Comparison of ENCODE assay signal across 10 cellular contexts in the genomic region with DNA sequence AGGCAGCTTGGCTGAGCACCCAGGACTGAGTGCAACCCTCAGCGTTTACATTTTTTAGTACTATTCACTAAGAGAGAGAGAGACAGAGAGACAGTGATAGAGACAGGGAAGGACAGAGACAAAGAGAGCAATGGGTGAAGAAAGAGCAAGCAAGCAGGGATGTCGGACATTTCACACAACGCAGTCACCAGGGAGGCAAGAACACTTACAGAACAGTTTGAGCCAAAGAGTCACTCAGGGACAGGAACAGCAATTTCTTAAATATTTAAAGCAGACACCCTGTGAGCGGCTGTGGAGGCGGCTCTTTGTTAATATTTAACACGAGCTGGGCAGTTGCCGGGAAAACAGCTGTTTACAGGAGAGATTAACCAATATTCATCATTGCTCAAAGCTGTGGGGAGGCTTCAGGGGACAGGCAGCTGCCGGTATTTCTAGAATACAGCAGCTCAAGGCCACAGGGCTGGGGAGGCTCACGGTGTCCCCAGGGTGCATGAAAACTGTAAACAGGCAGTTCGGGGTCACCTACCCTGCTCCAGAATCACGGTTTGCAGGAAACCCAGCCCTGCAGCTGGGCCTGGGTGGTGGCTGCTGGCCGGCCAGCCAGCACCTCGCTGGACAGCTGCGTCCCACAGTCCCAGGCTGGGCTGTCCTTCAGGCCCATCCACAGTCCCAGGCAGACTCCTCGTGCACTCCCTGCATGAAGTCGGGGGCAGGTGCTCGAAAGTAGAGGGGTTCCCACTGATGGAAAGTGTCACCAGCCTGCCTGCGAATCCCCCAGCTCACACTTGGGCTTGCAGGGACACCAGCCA. TPM values are rescaled to one million over a fixed set of nuclear protein-coding genes. Genes with fewer than 3 reads are reported as not detected.
DNase-seq lines count a peak whose midpoint lies in the region; ATAC-seq, FAIRE-seq and TF ChIP-seq lines count a peak whose summit lies in the region.
"Had no signal": no experiment of that assay in that cellular context is flagged by ENCODE, and none has a peak within 500 bp of the region (broad histone marks: within the 10 kb centered on the region; RNA-seq: fewer than 3 reads in every experiment).

No MANE protein-coding gene starts in this region.

- H3K9me3 ChIP-seq in NT2/D1 (ENCODE audit: insufficient read depth, low read length) = no peaks in the 10 kb centered on the region
- no peaks in the 10 kb centered on the region for H3K9me3 ChIP-seq in sigmoid colon
- H3K9me3 ChIP-seq in Karpas-422 (ENCODE audit: low read length) = no peaks in the 10 kb centered on the region
- H3K9me3 ChIP-seq: SK-N-SH had no signal

- 16 to 51% methylated on average over 18 of the region's 18 CpGs for WGBS in sigmoid colon, 2 donors

- H3K4me3 ChIP-seq in NT2/D1 (ENCODE audit: insufficient read length, low read depth) = no peak overlapping the region
- H3K4me3 ChIP-seq in sigmoid colon = no peak overlapping the region
- H3K4me3 ChIP-seq in Karpas-422 (ENCODE audit: low read length) = no peak overlapping the region

- no peak overlapping the region for H2AFZ ChIP-seq in Karpas-422 (ENCODE audit: low read length)

- TF ChIP-seq CTCF in sigmoid colon (IDR thresholded peaks at IDR 0.05) = no peak

- peaks cover 11% of the 10 kb centered on the region for H3K4me1 ChIP-seq in NT2/D1 (ENCODE audit: insufficient read depth, insufficient read length)
- peaks cover 0 to 23% (median 18%) of the 10 kb centered on the region in 4 donors for H3K4me1 ChIP-seq in sigmoid colon
- no peaks in the 10 kb centered on the region for H3K4me1 ChIP-seq in Karpas-422 (ENCODE audit: low read length)

- no peak for TF ChIP-seq POLR2A in sigmoid colon (IDR thresholded peaks at IDR 0.05)

- intact Hi-C loops in sigmoid colon (cut with DNase I) = no loop called here

- H3K9me2 ChIP-seq in Karpas-422 (replicated peaks; ENCODE audit: insufficient read depth, low read length) = no peaks in the 10 kb centered on the region
- H3K9me2 ChIP-seq: SK-N-SH had no signal

- H3K27me3 ChIP-seq in NT2/D1 (ENCODE audit: insufficient read depth, insufficient read length) (no peaks in the 10 kb centered on the region), sigmoid colon (no peaks in the 10 kb centered on the region), Karpas-422 (ENCODE audit: low read length) (no peaks in the 10 kb centered on the region)

- peak overlapping the region; percentile 26 to 53 (median 44) for H3K27ac ChIP-seq in sigmoid colon
- no peak overlapping the region for H3K27ac ChIP-seq in Karpas-422 (ENCODE audit: low read length)

- H3K4me2 ChIP-seq in Karpas-422 (ENCODE audit: low read depth, low read length, poor library complexity, severe bottlenecking) = no peak overlapping the region
- H3K4me2 ChIP-seq: SK-N-SH had no signal

- 0 out of 2 replicates have a peak, but pooled peaks cover 2% of the 10 kb centered on the region for H4K20me1 ChIP-seq in Karpas-422 (ENCODE audit: insufficient read depth, low read depth, low read length)

- no peak for DNase-seq in NT2/D1 (ENCODE audit: low read depth, low spot score)
- peak; percentile 83 for DNase-seq in sigmoid colon
- no peak for DNase-seq in activated effector memory CD4-positive, alpha-beta T cell treated with anti-CD3 and anti-CD28 coated beads, Interleukin-2, amount 50 U/mL, for 16 hours
- no peak for DNase-seq in Karpas-422
- DNase-seq in T-helper 9 cell = no peak
- DNase-seq in mesenteric fat pad (ENCODE audit: low spot score) = no peak
- DNase-seq: stimulated activated CD4-positive, alpha-beta T cell treated with anti-CD3 and anti-CD28 coated beads, Interleukin-1b, Interleukin-23, amount 100 ng/mL, for 48 hours had no signal

- peak; percentile 13 for FAIRE-seq in islet of Langerhans (lab: Jason Lieb, UNC)

- no peak for TF ChIP-seq EP300 in sigmoid colon (IDR thresholded peaks at IDR 0.05)

- H3K79me2 ChIP-seq in Karpas-422 (ENCODE audit: low read length) = no peaks in the 10 kb centered on the region

- H3K36me3 ChIP-seq in NT2/D1 (ENCODE audit: insufficient read depth, insufficient read length, low read length) (no peaks in the 10 kb centered on the region), sigmoid colon (no peaks in the 10 kb centered on the region), Karpas-422 (ENCODE audit: insufficient read depth, low read length) (no peaks in the 10 kb centered on the region)

- ATAC-seq in GM19025 (IDR thresholded peaks at IDR 0.05; ENCODE audit: low read depth, unreplicated experiment) = peak; percentile 71

- H3K9ac ChIP-seq in NT2/D1 (ENCODE audit: insufficient read length, low read depth) (peak overlapping the region; percentile 27), Karpas-422 (ENCODE audit: low read length) (no peak overlapping the region)
- H3K9ac ChIP-seq: SK-N-SH had no signal

RNA-seq across cellular contexts. Expression of gene PCSK6, which starts 38.8 kb away (rescaled TPM):
- 1 to 10 TPM; 2.9 to 8.9 (median 5.2) TPM for total RNA-seq in sigmoid colon
- 10 to 100 TPM in 1 of 3 donors, 1 to 10 TPM in 2; 4.2 to 10.3 (median 7.2) TPM for polyA plus RNA-seq in sigmoid colon
- 0.19 TPM in 1 of 2 replicates, not detected in the other for total RNA-seq in Karpas-422 (2014; rRNA removed; shearing (Covaris generic); ENCODE audit: low replicate concordance)
- 16.9 TPM for total RNA-seq in mesenteric fat pad
